25 cellular contexts compared by ENCODE assay signal in the genomic region with DNA sequence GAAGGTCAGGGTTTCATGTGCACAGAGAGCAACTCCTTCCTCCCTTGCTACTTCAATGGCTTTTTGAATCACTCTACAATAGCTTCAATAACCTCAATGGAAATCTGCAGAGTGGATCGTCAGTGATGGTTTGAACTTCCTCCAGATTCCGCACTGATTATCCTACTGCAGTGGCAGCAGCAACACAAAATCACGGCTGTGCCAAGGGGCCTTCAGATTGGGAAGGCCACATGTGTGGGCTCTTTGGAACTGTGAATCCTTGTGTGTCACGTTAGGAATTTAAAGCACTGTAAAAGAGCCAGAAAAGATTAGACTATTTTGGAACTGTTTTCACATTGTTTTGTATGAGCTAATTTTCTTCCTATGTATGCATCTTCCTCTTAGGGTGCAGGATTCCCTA.
"Had no signal": no experiment of that assay in that cellular context is flagged by ENCODE, and none has a peak within 500 bp of the region (broad histone marks: within the 10 kb centered on the region; RNA-seq: fewer than 3 reads in every experiment).

No MANE protein-coding gene starts in this region.

- DNase-seq: activated CD4-positive, alpha-beta memory T cell treated with anti-CD3 and anti-CD28 coated beads for 36 hours; activated CD4-positive, alpha-beta T cell treated with anti-CD3 and anti-CD28 coated beads, Interleukin-2, amount 10 ng/mL, durations not matched to agents 7 days and 5 days; activated CD4-positive, CD25-positive, alpha-beta regulatory T cell treated with anti-CD3 and anti-CD28 coated beads, Interleukin-2, amount 50 U/mL, for 72 hours; activated CD8-positive, alpha-beta memory T cell treated with anti-CD3 and anti-CD28 coated beads for 24 hours; activated gamma-delta T cell treated with Interleukin-2 at 50 U/mL for 16 hours; activated naive CD4-positive, alpha-beta T cell treated with anti-CD3 and anti-CD28 coated beads, Interleukin-2, amount 10 ng/mL, durations not matched to agents 7 days and 5 days; activated naive CD8-positive, alpha-beta T cell treated with anti-CD3 and anti-CD28 coated beads for 36 hours; activated T-cell treated with anti-CD3 and anti-CD28 coated beads, Interleukin-2, amount 50 U/mL, for 4 hours; brain microvascular endothelial cell; cerebellar nuclear complex; Karpas-422; MM.1S; NCI-H1105; NCI-H1436; NCI-H1694 treated with DMSO at 0.1 percent for 48 hours; NCI-H2029 treated with DMSO at 0.1 percent for 48 hours; NCI-H345; NCI-H510A; NCI-H526 treated with DMSO at 0.1 percent for 48 hours; NK-92 treated with Interleukin-12 subunit alpha and Interleukin-12 subunit beta, amount 100 ng/mL, for 24 hours; PC-3; SHP77 treated with DMSO at 0.1 percent for 48 hours had no signal

- H3K4me3 ChIP-seq: cardiac muscle cell had no signal

- H3K27ac ChIP-seq: brain microvascular endothelial cell, cardiac muscle cell had no signal

- FAIRE-seq: RCC 7860 had no signal

- ATAC-seq: activated T-cell treated with anti-CD3 and anti-CD28 coated beads, Interleukin-2, amount 50 U/mL, for 4 hours; PC-3; WTC11 had no signal

- H3K36me3 ChIP-seq: brain microvascular endothelial cell, cardiac muscle cell had no signal
